In the genomic region with DNA sequence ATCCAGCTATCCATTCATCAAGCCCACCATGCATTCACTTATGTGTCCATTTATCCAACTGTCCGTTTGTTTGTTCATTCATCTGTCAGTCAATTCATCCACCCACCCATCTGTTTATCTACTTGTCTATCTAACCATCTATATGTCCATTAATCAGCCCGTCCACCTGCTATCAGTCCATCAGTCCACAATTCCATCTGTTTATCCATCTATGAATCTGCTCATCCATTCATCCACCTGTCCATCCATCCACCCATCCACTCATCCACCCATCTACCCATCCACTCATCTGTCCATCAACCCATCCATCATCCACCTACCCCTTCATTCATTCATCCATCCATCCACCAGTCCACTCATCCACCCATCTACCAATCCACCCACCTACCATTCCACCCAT, we compare ENCODE assay signal across 1 cellular context.
TF ChIP-seq lines count a peak whose summit lies in the region.

No MANE protein-coding gene starts in this region.

TF ChIP-seq in H1, 55 proteins besides CTCF, POLR2A, EP300 and RAD21:
- TF ChIP-seq HDAC6 (IDR thresholded peaks at IDR 0.05; ENCODE audit: low read depth, low read length), result no peak
- no peak for TF ChIP-seq CEBPB (IDR thresholded peaks at IDR 0.05; ENCODE audit: low read depth, low read length)
- no peak for TF ChIP-seq RNF2 (IDR thresholded peaks at IDR 0.05; ENCODE audit: borderline replicate concordance, low read depth, low read length, missing control alignments, poor library complexity, severe bottlenecking)
- no peak for TF ChIP-seq SIX5 (IDR thresholded peaks at IDR 0.05; ENCODE audit: low read depth, low read length)
- no peak for TF ChIP-seq SUZ12 (IDR thresholded peaks at IDR 0.05; ENCODE audit: low read length)
- TF ChIP-seq, protein P1, sequence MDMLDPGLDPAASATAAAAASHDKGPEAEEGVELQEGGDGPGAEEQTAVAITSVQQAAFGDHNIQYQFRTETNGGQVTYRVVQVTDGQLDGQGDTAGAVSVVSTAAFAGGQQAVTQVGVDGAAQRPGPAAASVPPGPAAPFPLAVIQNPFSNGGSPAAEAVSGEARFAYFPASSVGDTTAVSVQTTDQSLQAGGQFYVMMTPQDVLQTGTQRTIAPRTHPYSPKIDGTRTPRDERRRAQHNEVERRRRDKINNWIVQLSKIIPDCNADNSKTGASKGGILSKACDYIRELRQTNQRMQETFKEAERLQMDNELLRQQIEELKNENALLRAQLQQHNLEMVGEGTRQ (IDR thresholded peaks at IDR 0.05; ENCODE audit: low read length), result no peak
- no peak for TF ChIP-seq CREB1 (IDR thresholded peaks at IDR 0.05)
- no peak for TF ChIP-seq YY1 (IDR thresholded peaks at IDR 0.05; ENCODE audit: low read depth, low read length)
TF ChIP-seq in H1: peak in this region for 0.
